9 cellular contexts compared by ENCODE assay signal in the genomic region with DNA sequence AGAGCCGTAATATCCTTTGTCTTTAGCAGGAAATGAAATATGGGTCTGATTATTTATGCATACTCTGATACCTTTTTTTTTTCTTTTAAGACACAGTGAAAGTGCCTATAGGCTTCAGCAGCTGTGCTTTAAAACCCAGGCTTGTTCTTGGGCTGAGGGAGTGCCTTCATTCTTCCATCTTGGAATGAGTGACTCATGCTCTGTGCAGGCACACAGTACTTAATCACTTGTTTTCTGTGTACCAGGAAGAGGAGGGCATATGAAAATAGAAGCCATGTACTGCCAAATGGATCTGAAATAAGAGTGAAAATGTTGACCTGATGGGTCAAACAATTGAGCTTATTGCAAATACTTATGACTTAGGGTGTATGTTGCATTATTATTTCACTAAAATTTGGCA. TPM values are rescaled to one million over a fixed set of nuclear protein-coding genes. Genes with fewer than 3 reads are reported as not detected.
DNase-seq lines count a peak whose midpoint lies in the region; ATAC-seq lines count a peak whose summit lies in the region.
"Had no signal": no experiment of that assay in that cellular context is flagged by ENCODE, and none has a peak within 500 bp of the region (broad histone marks: within the 10 kb centered on the region; RNA-seq: fewer than 3 reads in every experiment).

No MANE protein-coding gene starts in this region.

- H2AFZ ChIP-seq in mesenchymal stem cell (ENCODE audit: low read depth, low read length): no peak overlapping the region

- H3K79me1 ChIP-seq in mesenchymal stem cell (replicated peaks; ENCODE audit: low read length, poor library complexity, severe bottlenecking): peaks cover 18% of the 10 kb centered on the region

- H3K14ac ChIP-seq in mesenchymal stem cell (ENCODE audit: low read length in 2 of 2): no peak overlapping the region

- H2BK5ac ChIP-seq in mesenchymal stem cell (ENCODE audit: low read depth, low read length, poor library complexity, severe bottlenecking): no peak overlapping the region

- H3K23ac ChIP-seq in mesenchymal stem cell (ENCODE audit: low read length in 2 of 2): no peak overlapping the region

- H3K4me1 ChIP-seq in HUES64 (ENCODE audit: insufficient read depth, low read length): peaks cover 51% of the 10 kb centered on the region
- peaks cover 2% of the 10 kb centered on the region for H3K4me1 ChIP-seq in mesenchymal stem cell (ENCODE audit: control insufficient read depth, insufficient read depth, low read depth, low read length)

- no peaks in the 10 kb centered on the region for H3K36me3 ChIP-seq in HUES64 (ENCODE audit: insufficient read depth, low read length)
- H3K36me3 ChIP-seq in mesenchymal stem cell (ENCODE audit: control insufficient read depth in 1 of 2, insufficient read depth in 2 of 2, low read depth in 1 of 2, low read length in 2 of 2): no peaks in the 10 kb centered on the region
- H3K36me3 ChIP-seq: uterus had no signal

- H3K18ac ChIP-seq in mesenchymal stem cell (ENCODE audit: low read depth in 1 of 2, low read length in 2 of 2): no peak overlapping the region

- H3K27ac ChIP-seq in HUES64 (ENCODE audit: low read depth, low read length) (peak overlapping the region; percentile 9; the same call in 1 of the 2 replicates), mesenchymal stem cell (ENCODE audit: low read length, poor library complexity, severe bottlenecking) (peak overlapping the region; percentile 12)

- no peak overlapping the region for H2AK5ac ChIP-seq in mesenchymal stem cell (ENCODE audit: low read length, severe bottlenecking)

- H3K4me3 ChIP-seq in HUES64 (ENCODE audit: low read length) (no peak overlapping the region), mesenchymal stem cell (ENCODE audit: insufficient read depth in 1 of 2, low read depth in 1 of 2, low read length in 2 of 2) (no peak overlapping the region)
- H3K4me3 ChIP-seq: uterus had no signal

- no peak overlapping the region for H4K8ac ChIP-seq in mesenchymal stem cell (ENCODE audit: low read length)

- DNase-seq in AG20443 (ENCODE audit: low spot score): peak; percentile 84
- DNase-seq in astrocyte of the hippocampus (ENCODE audit: low read depth, low spot score): peak; percentile 87
- DNase-seq in mesenchymal stem cell: peak; percentile 84
- DNase-seq in superior temporal gyrus (ENCODE audit: extremely low spot score): no peak
- DNase-seq in hypothalamus (lab: John Stamatoyannopoulos, UW): no peak
- no peak for DNase-seq in COLO668 (lab: John Stamatoyannopoulos, UW; ENCODE audit: unreplicated experiment)

- no peak overlapping the region for H3K4me2 ChIP-seq in mesenchymal stem cell (ENCODE audit: low read length, poor library complexity, severe bottlenecking)

- H3K9ac ChIP-seq in HUES64 (ENCODE audit: low read depth, low read length) (peak overlapping the region; percentile 6; the same call in 1 of the 2 replicates), mesenchymal stem cell (ENCODE audit: low read length) (peak overlapping the region; percentile 68)

- no peak overlapping the region for H2BK15ac ChIP-seq in mesenchymal stem cell (ENCODE audit: low read depth, poor library complexity, severe bottlenecking)

- H4K91ac ChIP-seq in mesenchymal stem cell (ENCODE audit: low read length): no peak overlapping the region

- no peaks in the 10 kb centered on the region for H3K27me3 ChIP-seq in HUES64 (ENCODE audit: insufficient read depth, low read length)
- no peaks in the 10 kb centered on the region for H3K27me3 ChIP-seq in mesenchymal stem cell (ENCODE audit: control insufficient read depth in 1 of 2, insufficient read depth in 1 of 2, low read length in 2 of 2)
- H3K27me3 ChIP-seq: uterus had no signal

- H2BK12ac ChIP-seq in mesenchymal stem cell (ENCODE audit: low read length in 2 of 2): no peak overlapping the region

- ATAC-seq in GM19328 (IDR thresholded peaks at IDR 0.05; ENCODE audit: unreplicated experiment): no peak

- H3K4ac ChIP-seq in mesenchymal stem cell (ENCODE audit: low read depth in 1 of 2, low read length in 2 of 2): no peak overlapping the region

- no CpG with 5 or more reads among the region's 1 CpG for WGBS in HUES64
- WGBS in mesenchymal stem cell: no CpG with 5 or more reads among the region's 1 CpG

- H2BK120ac ChIP-seq in mesenchymal stem cell (ENCODE audit: low read depth, low read length): no peak overlapping the region

- H3K9me3 ChIP-seq in HUES64 (ENCODE audit: insufficient read depth, low read depth, low read length): no peaks in the 10 kb centered on the region
- H3K9me3 ChIP-seq in mesenchymal stem cell (ENCODE audit: control insufficient read depth, low read length): no peaks in the 10 kb centered on the region
- H3K9me3 ChIP-seq: uterus had no signal

RNA-seq across cellular contexts. Expression of gene INPP5F, which starts 12.0 kb away (rescaled TPM):
- 90.1 TPM for polyA plus RNA-seq in HUES64 (2013, experiment 1 of 2)
- polyA plus RNA-seq in HUES64 (2013, experiment 2 of 2): 92.1 TPM
- 24.1 TPM for polyA plus RNA-seq in mesenchymal stem cell (2013, experiment 1 of 2)
- polyA plus RNA-seq in mesenchymal stem cell (2013, experiment 2 of 2): 25.7 TPM

Comparison
In these comparisons a context has a peak if more than half of its experiments do, and no peak if none do; other contexts are left out.
1. DNase-seq: peak in AG20443 (single experiment), astrocyte of the hippocampus (single experiment) and mesenchymal stem cell (single experiment); none in superior temporal gyrus (single experiment), hypothalamus (0 of 51) and COLO668 (single experiment).